7 cellular contexts compared by ENCODE assay signal in the genomic region with DNA sequence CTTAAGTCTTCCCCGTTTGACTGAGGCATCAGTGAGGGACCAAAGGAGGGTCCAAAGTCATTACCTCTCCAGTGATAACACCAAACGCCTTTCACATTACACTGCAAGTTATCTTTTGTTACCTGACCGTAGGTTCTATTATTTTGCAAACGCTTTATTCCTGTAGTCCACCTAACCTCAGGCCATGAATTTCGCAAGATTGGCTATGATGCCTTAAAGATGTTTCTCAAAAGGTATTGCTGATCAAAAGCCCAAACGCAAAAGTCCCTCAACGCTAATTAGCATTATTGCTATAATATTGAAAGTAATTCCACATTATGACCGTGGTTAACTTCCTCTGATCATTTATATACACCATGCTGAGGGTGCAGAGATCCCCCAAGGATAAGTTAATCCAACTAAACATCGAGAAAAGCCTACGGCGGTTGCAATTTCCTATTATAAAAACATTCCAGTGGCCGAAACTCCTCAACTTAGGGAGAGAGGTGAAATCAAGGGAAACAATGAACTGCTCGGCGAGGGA.
DNase-seq lines count a peak whose midpoint lies in the region; ATAC-seq and TF ChIP-seq lines count a peak whose summit lies in the region.

No MANE protein-coding gene starts in this region.

- peak overlapping the region; percentile 82; the same call in 1 of the 2 replicates for H3K27ac ChIP-seq in MM.1S (ENCODE audit: low read length)

- no peaks in the 10 kb centered on the region for H4K20me1 ChIP-seq in MM.1S (ENCODE audit: insufficient read depth, low read length)

- TF ChIP-seq CTCF in MM.1S (IDR thresholded peaks at IDR 0.05; ENCODE audit: low read length) (no peak), nephron progenitor cell (IDR thresholded peaks at IDR 0.05) (no peak)

- peaks cover 9% of the 10 kb centered on the region; the same call in 1 of the 2 replicates for H3F3A ChIP-seq in MM.1S (ENCODE audit: insufficient read depth, low read length)

- no peaks in the 10 kb centered on the region for H3K27me3 Mint-ChIP-seq in dendritic cell treated with granulocyte-macrophage colony-stimulating factor and Interleukin-4, amounts not matched to agents 40 ng/mL and 50 ng/mL, for 4 days
- no peaks in the 10 kb centered on the region for H3K27me3 Mint-ChIP-seq in nephron progenitor cell (ENCODE audit: low read depth, poor library complexity)

- H3K4me2 ChIP-seq in MM.1S (ENCODE audit: low read depth, low read length), result peak overlapping the region; percentile 80

- peak overlapping the region; percentile 100 for H2AFZ ChIP-seq in MM.1S (ENCODE audit: low read length)

- no peaks in the 10 kb centered on the region for H3K9me3 ChIP-seq in MM.1S (replicated peaks; ENCODE audit: insufficient read depth, low read length)

- intact Hi-C loops in dendritic cell treated with granulocyte-macrophage colony-stimulating factor and Interleukin-4, amounts not matched to agents 40 ng/mL and 50 ng/mL, for 4 days (cut with micrococcal nuclease), result no loop called here

- H3K27ac Mint-ChIP-seq in dendritic cell treated with granulocyte-macrophage colony-stimulating factor and Interleukin-4, amounts not matched to agents 40 ng/mL and 50 ng/mL, for 4 days, result peak overlapping the region; percentile 79
- peak overlapping the region; percentile 49 for H3K27ac Mint-ChIP-seq in nephron progenitor cell

- H3K27me3 ChIP-seq in MM.1S (replicated peaks; ENCODE audit: insufficient read depth, low read length), result no peaks in the 10 kb centered on the region

- H3K4me1 Mint-ChIP-seq in dendritic cell treated with granulocyte-macrophage colony-stimulating factor and Interleukin-4, amounts not matched to agents 40 ng/mL and 50 ng/mL, for 4 days (ENCODE audit: low read depth), result peaks cover 17% of the 10 kb centered on the region
- peaks cover 30% of the 10 kb centered on the region for H3K4me1 Mint-ChIP-seq in nephron progenitor cell

- peaks cover 5% of the 10 kb centered on the region; the same call in 1 of the 2 replicates for H3K4me1 ChIP-seq in MM.1S (ENCODE audit: low read length)

- H3K36me3 ChIP-seq in MM.1S (replicated peaks; ENCODE audit: insufficient read depth, low read length), result peaks cover 8% of the 10 kb centered on the region; the same call in 1 of the 2 replicates

- peak; percentile 14 for ATAC-seq in GM19035 (IDR thresholded peaks at IDR 0.05; ENCODE audit: unreplicated experiment)

- peak overlapping the region; percentile 93 for H3K4me3 Mint-ChIP-seq in dendritic cell treated with granulocyte-macrophage colony-stimulating factor and Interleukin-4, amounts not matched to agents 40 ng/mL and 50 ng/mL, for 4 days
- H3K4me3 Mint-ChIP-seq in nephron progenitor cell, result peak overlapping the region; percentile 99

- peaks cover 8% of the 10 kb centered on the region for H3K36me3 Mint-ChIP-seq in dendritic cell treated with granulocyte-macrophage colony-stimulating factor and Interleukin-4, amounts not matched to agents 40 ng/mL and 50 ng/mL, for 4 days (ENCODE audit: low read depth)
- peaks cover 39% of the 10 kb centered on the region for H3K36me3 Mint-ChIP-seq in nephron progenitor cell (ENCODE audit: low read depth)

- no peaks in the 10 kb centered on the region for H3K9me3 Mint-ChIP-seq in dendritic cell treated with granulocyte-macrophage colony-stimulating factor and Interleukin-4, amounts not matched to agents 40 ng/mL and 50 ng/mL, for 4 days
- H3K9me3 Mint-ChIP-seq in nephron progenitor cell, result peaks cover 14% of the 10 kb centered on the region

- no peak for DNase-seq in MM.1S
- no peak for DNase-seq in nephron progenitor cell
- no peak for DNase-seq in stimulated activated naive CD4-positive, alpha-beta T cell treated with Interleukin-2 at 50 U/mL for 16 hours (lab: John Stamatoyannopoulos, UW)
- no peak for DNase-seq in amniotic stem cell (lab: John Stamatoyannopoulos, UW)
- no peak for DNase-seq in NCI-H1436 treated with DMSO at 0.1 percent for 48 hours (lab: John Stamatoyannopoulos, UW)

- H3K79me2 ChIP-seq in MM.1S (ENCODE audit: low read length), result peaks cover 44% of the 10 kb centered on the region

- H3K9me2 ChIP-seq in MM.1S (replicated peaks; ENCODE audit: insufficient read depth, low read length), result no peaks in the 10 kb centered on the region

- H3K9ac ChIP-seq in MM.1S (ENCODE audit: low read length), result peak overlapping the region; percentile 90

- H3K4me3 ChIP-seq in MM.1S (ENCODE audit: low read length), result peak overlapping the region; percentile 82
